In genomic region chr1:235127774-235128452, GRCh38 we compare ENCODE assay signal across 1 cellular context.
TF ChIP-seq lines count a peak whose summit lies in the region.

No MANE protein-coding gene starts in this region.

TF ChIP-seq in HEK293, 187 proteins besides CTCF, POLR2A, EP300 and RAD21 (continued from another document):
- TF ChIP-seq ZNF518A (tag by site-specific recombination; conservative IDR thresholded peaks at IDR 0.05; ENCODE audit: low read depth) (no peak), ZNF473 (tag by site-specific recombination; IDR thresholded peaks at IDR 0.05) (no peak), ZNF621 (tag by site-specific recombination; IDR thresholded peaks at IDR 0.05) (no peak), SP7 (tag by site-specific recombination; IDR thresholded peaks at IDR 0.05) (no peak), ZNF121 (tag by site-specific recombination; IDR thresholded peaks at IDR 0.05) (peak; percentile 8; the same call in 1 of the 2 replicates), ZNF354C (tag by site-specific recombination; IDR thresholded peaks at IDR 0.05; ENCODE audit: borderline replicate concordance, low read depth) (no peak), ZNF792 (tag by site-specific recombination; IDR thresholded peaks at IDR 0.05) (0 out of 2 replicates have a peak, but pooled peaks have one; percentile 33), ZNF701 (tag by site-specific recombination; IDR thresholded peaks at IDR 0.05) (no peak), TSHZ1 (tag by site-specific recombination; IDR thresholded peaks at IDR 0.05; ENCODE audit: borderline replicate concordance) (no peak), ZNF610 (tag by site-specific recombination; IDR thresholded peaks at IDR 0.05; ENCODE audit: borderline replicate concordance) (no peak), ZSCAN4 (tag by site-specific recombination; IDR thresholded peaks at IDR 0.05) (no peak), ZNF433 (tag by site-specific recombination; IDR thresholded peaks at IDR 0.05; ENCODE audit: low read depth) (no peak), ATF2 (tag by site-specific recombination; IDR thresholded peaks at IDR 0.05; ENCODE audit: low read depth) (no peak)
TF ChIP-seq in HEK293: peak in this region for 7.
